In genomic region chr21:33149166-33149565, GRCh38 we compare ENCODE assay signal across 23 cellular contexts.
DNase-seq lines count a peak whose midpoint lies in the region; ATAC-seq and TF ChIP-seq lines count a peak whose summit lies in the region.
"Had no signal": no experiment of that assay in that cellular context is flagged by ENCODE, and none has a peak within 500 bp of the region (broad histone marks: within the 10 kb centered on the region; RNA-seq: fewer than 3 reads in every experiment).

No MANE protein-coding gene starts in this region.

- TF ChIP-seq CTCF in WERI-Rb-1 (IDR thresholded peaks at IDR 0.05; ENCODE audit: low read depth, low read length) = no peak

- no peaks in the 10 kb centered on the region for H3K9me3 ChIP-seq in WERI-Rb-1 (ENCODE audit: severe bottlenecking)
- H3K9me3 ChIP-seq: BLaER1, SJCRH30 had no signal

- H3K4me3 ChIP-seq in WERI-Rb-1 (ENCODE audit: low read depth, low read length) = no peak overlapping the region
- H3K4me3 ChIP-seq: BLaER1, SJCRH30 had no signal

- no peaks in the 10 kb centered on the region for H3K36me3 ChIP-seq in WERI-Rb-1
- H3K36me3 ChIP-seq: BLaER1, SJCRH30 had no signal

- H3K27ac ChIP-seq in WERI-Rb-1 = no peak overlapping the region
- H3K27ac ChIP-seq: 22Rv1, BLaER1, KMS-11, SJCRH30 had no signal

- DNase-seq in DMS 273 (lab: John Stamatoyannopoulos, UW; ENCODE audit: unreplicated experiment) = peak; percentile 56
- no peak for DNase-seq in DMS 273 treated with DMSO at 0.1 percent for 48 hours (lab: John Stamatoyannopoulos, UW)
- peak; percentile 97 to 99 for DNase-seq in NCI-H524 (lab: John Stamatoyannopoulos, UW)
- peak; percentile 69 for DNase-seq in WERI-Rb-1
- DNase-seq in retina = peak; percentile 66
- no peak for DNase-seq in DMS79 (lab: John Stamatoyannopoulos, UW)
- no peak for DNase-seq in NCI-H146 (lab: John Stamatoyannopoulos, UW)
- DNase-seq: ACHN; CD4-positive, alpha-beta T cell; COR-L47; DMS53; GOT3; IMR-90; NCI-H1105; NCI-H187 treated with DMSO at 0.1 percent for 48 hours; NCI-H226; SJCRH30; T-cell had no signal

- H3K27me3 ChIP-seq in WERI-Rb-1 (ENCODE audit: insufficient read depth, low read depth, severe bottlenecking) = no peaks in the 10 kb centered on the region
- H3K27me3 ChIP-seq: BLaER1 had no signal

- no peak for ATAC-seq in esophagus mucosa
- ATAC-seq: HCT116, T-cell had no signal

Comparison
In these comparisons a context has a peak if more than half of its experiments do, and no peak if none do; other contexts are left out.
1. DNase-seq: peak in DMS 273 (single experiment), NCI-H524 (2 of 2), WERI-Rb-1 (single experiment) and retina (single experiment); none in DMS 273 treated with DMSO at 0.1 percent for 48 hours (single experiment), DMS79 (single experiment) and NCI-H146 (single experiment).